Comparison of ENCODE assay signal across 20 cellular contexts in genomic region chr14:79587875-79588274, GRCh38.
"Had no signal": no experiment of that assay in that cellular context is flagged by ENCODE, and none has a peak within 500 bp of the region (broad histone marks: within the 10 kb centered on the region; RNA-seq: fewer than 3 reads in every experiment).

No MANE protein-coding gene starts in this region.

- H3K9me3 Mint-ChIP-seq: activated CD4-positive, alpha-beta T cell treated with anti-CD3 and anti-CD28 coated beads, Interleukin-2, amount 10 ng/mL, durations not matched to agents 7 days and 5 days; activated naive CD8-positive, alpha-beta T cell treated with anti-CD3 and anti-CD28 coated beads, Interleukin-2, amount 50 U/mL, for 24 hours had no signal

- ATAC-seq: activated CD4-positive, CD25-positive, alpha-beta regulatory T cell treated with anti-CD3 and anti-CD28 coated beads, Interleukin-2, amount 50 U/mL, for 24 hours; activated naive CD8-positive, alpha-beta T cell treated with anti-CD3 and anti-CD28 coated beads, Interleukin-2, amount 50 U/mL, for 24 hours; gastroesophageal sphincter; naive thymus-derived CD4-positive, alpha-beta T cell had no signal

- H3K4me1 ChIP-seq: left ventricle myocardium inferior, prostate gland had no signal

- DNase-seq: activated CD4-positive, alpha-beta T cell treated with anti-CD3 and anti-CD28 coated beads, Interleukin-2, amount 10 ng/mL, durations not matched to agents 7 days and 5 days; activated CD8-positive, alpha-beta memory T cell treated with anti-CD3 and anti-CD28 coated beads for 24 hours; activated CD8-positive, alpha-beta memory T cell treated with anti-CD3 and anti-CD28 coated beads, Interleukin-2, amount 50 U/mL, for 4 hours; activated effector memory CD4-positive, alpha-beta T cell treated with Interleukin-2 at 50 U/mL for 16 hours; activated naive CD4-positive, alpha-beta T cell treated with anti-CD3 and anti-CD28 coated beads for 36 hours; activated naive CD8-positive, alpha-beta T cell treated with anti-CD3 and anti-CD28 coated beads, Interleukin-2, amount 50 U/mL, for 24 hours; activated T-cell treated with anti-CD3 and anti-CD28 coated beads, Interleukin-2, amount 50 U/mL, for 4 hours; cortex of kidney; head of caudate nucleus; hypothalamus; left ventricle myocardium inferior; naive thymus-derived CD4-positive, alpha-beta T cell; ovary; stimulated activated CD4-positive, alpha-beta T cell treated with anti-CD3 and anti-CD28 coated beads, Interleukin-4, amount 100 ng/mL, for 1 hour; stimulated activated naive CD4-positive, alpha-beta T cell treated with Interleukin-2 at 50 U/mL for 16 hours; tibial artery had no signal

- H3K27me3 Mint-ChIP-seq: activated CD4-positive, alpha-beta T cell treated with anti-CD3 and anti-CD28 coated beads, Interleukin-2, amount 10 ng/mL, durations not matched to agents 7 days and 5 days; activated naive CD8-positive, alpha-beta T cell treated with anti-CD3 and anti-CD28 coated beads, Interleukin-2, amount 50 U/mL, for 24 hours; naive thymus-derived CD4-positive, alpha-beta T cell had no signal

- H3K27ac Mint-ChIP-seq: activated CD4-positive, alpha-beta T cell treated with anti-CD3 and anti-CD28 coated beads, Interleukin-2, amount 10 ng/mL, durations not matched to agents 7 days and 5 days; activated naive CD4-positive, alpha-beta T cell treated with anti-CD3 and anti-CD28 coated beads for 36 hours; activated naive CD8-positive, alpha-beta T cell treated with anti-CD3 and anti-CD28 coated beads, Interleukin-2, amount 50 U/mL, for 24 hours; naive thymus-derived CD4-positive, alpha-beta T cell; T-helper 2 cell treated with Interferon-gamma antibody and Interleukin-4, amounts not matched to agents 5 μg/mL and 100 μg/mL, for 36 hours had no signal

- H3K36me3 Mint-ChIP-seq: naive thymus-derived CD4-positive, alpha-beta T cell had no signal

- H3K4me3 ChIP-seq: gastroesophageal sphincter, left ventricle myocardium inferior, ovary, prostate gland, tibial artery had no signal

- H3K27me3 ChIP-seq: gastroesophageal sphincter, ovary, tibial artery had no signal

- H3K9me3 ChIP-seq: gastroesophageal sphincter, ovary, prostate gland, tibial artery had no signal

- H3K36me3 ChIP-seq: gastroesophageal sphincter, left ventricle myocardium inferior, ovary, prostate gland, tibial artery had no signal

- H3K4me3 Mint-ChIP-seq: activated CD4-positive, alpha-beta T cell treated with anti-CD3 and anti-CD28 coated beads, Interleukin-2, amount 10 ng/mL, durations not matched to agents 7 days and 5 days; activated naive CD4-positive, alpha-beta T cell treated with anti-CD3 and anti-CD28 coated beads for 36 hours; activated naive CD8-positive, alpha-beta T cell treated with anti-CD3 and anti-CD28 coated beads, Interleukin-2, amount 50 U/mL, for 24 hours; activated T-cell treated with anti-CD3 and anti-CD28 coated beads, Interleukin-2, amount 50 U/mL, for 4 hours; naive thymus-derived CD4-positive, alpha-beta T cell; T-helper 2 cell treated with Interferon-gamma antibody and Interleukin-4, amounts not matched to agents 5 μg/mL and 100 μg/mL, for 36 hours had no signal

- H3K4me1 Mint-ChIP-seq: activated CD4-positive, alpha-beta T cell treated with anti-CD3 and anti-CD28 coated beads, Interleukin-2, amount 10 ng/mL, durations not matched to agents 7 days and 5 days; activated naive CD8-positive, alpha-beta T cell treated with anti-CD3 and anti-CD28 coated beads, Interleukin-2, amount 50 U/mL, for 24 hours; naive thymus-derived CD4-positive, alpha-beta T cell had no signal
